In genomic region chr5:60161340-60161934, GRCh38 we compare ENCODE assay signal across 9 cellular contexts.
DNase-seq lines count a peak whose midpoint lies in the region; ATAC-seq, FAIRE-seq and TF ChIP-seq lines count a peak whose summit lies in the region.
"Had no signal": no experiment of that assay in that cellular context is flagged by ENCODE, and none has a peak within 500 bp of the region (broad histone marks: within the 10 kb centered on the region; RNA-seq: fewer than 3 reads in every experiment).

No MANE protein-coding gene starts in this region.

- CTCF ChIA-PET in RWPE1 (lab: Yijun Ruan, JAX) = no interaction called here

- H3K27ac ChIP-seq in RWPE1 (no peak overlapping the region), esophagus muscularis mucosa (replicated peaks in 1 of 4) (no peak overlapping the region)

- no peak for TF ChIP-seq EP300 in esophagus muscularis mucosa (IDR thresholded peaks at IDR 0.05)

- no peak overlapping the region for H3K4me3 ChIP-seq in esophagus muscularis mucosa

- TF ChIP-seq CTCF in AG09319 (IDR thresholded peaks at IDR 0.05; ENCODE audit: low read depth, low read length) (peak; percentile 43), RWPE1 (conservative IDR thresholded peaks at IDR 0.05; ENCODE audit: low read depth) (peak; percentile 56), esophagus muscularis mucosa (IDR thresholded peaks at IDR 0.05) (peak in 1 of 3 experiments; percentile 23)

- H3K4me1 ChIP-seq in esophagus muscularis mucosa = no peaks in the 10 kb centered on the region

- H3K36me3 ChIP-seq in esophagus muscularis mucosa = no peaks in the 10 kb centered on the region

- H3K9me3 ChIP-seq in esophagus muscularis mucosa = no peaks in the 10 kb centered on the region

- intact Hi-C loops in esophagus muscularis mucosa (cut with DNase I) = no loop called here

- no peaks in the 10 kb centered on the region for H3K27me3 ChIP-seq in esophagus muscularis mucosa

- FAIRE-seq in islet of Langerhans (lab: Jason Lieb, UNC) (peak; percentile 96), frontal cortex (lab: Jason Lieb, UNC) (no peak)
- FAIRE-seq: endometrium had no signal

- WGBS in esophagus muscularis mucosa = 82% methylated on average over 3 of the region's 3 CpGs

- DNase-seq in AG09319 (ENCODE audit: extremely low read depth, low read depth) (no peak), RWPE1 (ENCODE audit: low spot score) (peak; percentile 36), frontal cortex (ENCODE audit: low spot score in 2 of 2) (no peak), esophagus muscularis mucosa (ENCODE audit: extremely low spot score) (no peak)
- no peak for DNase-seq in stimulated activated CD4-positive, alpha-beta T cell treated with anti-CD3 and anti-CD28 coated beads, Interleukin-2, amount 100 ng/mL, for 48 hours

- POLR2A ChIA-PET in RWPE1 (lab: Yijun Ruan, JAX; ENCODE audit: low non-redundant PET) = no interaction called here

- no peak for TF ChIP-seq POLR2A in esophagus muscularis mucosa (IDR thresholded peaks at IDR 0.05; ENCODE audit: low read depth)

- peak; percentile 76 for ATAC-seq in GM18519 (IDR thresholded peaks at IDR 0.05; ENCODE audit: low FRiP score, unreplicated experiment)
- peak; percentile 75 for ATAC-seq in HG03354 (IDR thresholded peaks at IDR 0.05; ENCODE audit: poor library complexity, severe bottlenecking, unreplicated experiment)
